In the genomic region with DNA sequence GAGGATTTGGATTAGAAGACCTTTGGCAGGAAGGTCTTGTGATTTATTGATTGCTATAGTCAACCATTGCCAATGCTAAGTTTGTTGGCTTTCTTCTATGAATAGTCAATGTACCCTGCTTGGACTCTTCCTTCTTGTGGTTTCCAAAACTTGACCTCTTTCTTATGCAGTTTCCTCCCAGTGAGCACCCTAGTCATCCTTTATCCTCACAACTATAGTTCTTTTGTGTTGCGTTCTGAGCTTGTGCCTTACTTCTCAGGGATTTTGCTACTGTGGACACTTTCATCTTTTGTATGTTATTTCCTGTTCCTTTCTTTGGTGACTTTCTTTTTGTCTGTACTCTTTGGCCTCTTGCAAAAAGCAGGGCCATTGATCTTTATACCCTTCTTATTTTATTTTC, we compare ENCODE assay signal across 8 cellular contexts.
"Had no signal": no experiment of that assay in that cellular context is flagged by ENCODE, and none has a peak within 500 bp of the region (broad histone marks: within the 10 kb centered on the region; RNA-seq: fewer than 3 reads in every experiment).

No MANE protein-coding gene starts in this region.

- H3K9me3 ChIP-seq: HAP-1 had no signal

- H3K36me3 ChIP-seq: HAP-1 had no signal

- H3K9me3 Mint-ChIP-seq: HFFc6 had no signal

- H3K27ac ChIP-seq: HL-60 had no signal

- H3K4me3 Mint-ChIP-seq: HFFc6 had no signal

- H3K4me3 ChIP-seq: HAP-1, K562 had no signal

- ATAC-seq: HCT116 had no signal

- DNase-seq: GOT3, H7, HFFc6, KG1 had no signal

- H3K27ac Mint-ChIP-seq: HFFc6 had no signal
